8 cellular contexts compared by ENCODE assay signal in genomic region chr12:38904932-38905479, GRCh38. TPM values are rescaled to one million over a fixed set of nuclear protein-coding genes. Genes with fewer than 3 reads are reported as not detected.
DNase-seq lines count a peak whose midpoint lies in the region; ATAC-seq, FAIRE-seq and TF ChIP-seq lines count a peak whose summit lies in the region.

No MANE protein-coding gene starts in this region.

- 0% methylated on average over 5 of the region's 29 CpGs for WGBS in right lobe of liver (ENCODE audit: insufficient coverage, low coverage, low lambda C conversion rate, missing lambda C conversion rate)

- H3K36me3 ChIP-seq in right lobe of liver: no peaks in the 10 kb centered on the region

- H3K4me3 ChIP-seq in right lobe of liver: peak overlapping the region; percentile 67 to 85 (median 84)

- H3K27me3 ChIP-seq in right lobe of liver: no peaks in the 10 kb centered on the region

- DNase-seq in HuH-7 (ENCODE audit: low spot score) (peak; percentile 76), dermis blood vessel endothelial cell (peak; percentile 83), right lobe of liver (peak; percentile 93 to 96 (median 95)), cortex of kidney (lab: John Stamatoyannopoulos, UW) (no peak)
- peak; percentile 8 to 19 for DNase-seq in activated CD4-positive, alpha-beta T cell treated with anti-CD3 and anti-CD28 coated beads for 4 hours
- DNase-seq in stimulated activated CD4-positive, alpha-beta T cell treated with anti-CD3 and anti-CD28 coated beads, Interleukin-4, amount 100 ng/mL, for 24 hours: peak; percentile 52

- H3K4me1 ChIP-seq in right lobe of liver: peaks cover 0 to 18% (median 0%) of the 10 kb centered on the region in 4 donors

- peak overlapping the region; percentile 88 to 97 (median 96) for H3K27ac ChIP-seq in right lobe of liver

- TF ChIP-seq CTCF in right lobe of liver (IDR thresholded peaks at IDR 0.05): no peak

- no peaks in the 10 kb centered on the region for H3K9me3 ChIP-seq in right lobe of liver

- peak; percentile 57 for FAIRE-seq in G401.6 (lab: Jason Lieb, UNC)

- intact Hi-C loops in right lobe of liver (cut with DNase I): no loop called here

- peak; percentile 27 for TF ChIP-seq POLR2A in right lobe of liver (IDR thresholded peaks at IDR 0.05)

- ATAC-seq in GM21737 (IDR thresholded peaks at IDR 0.05; ENCODE audit: unreplicated experiment) (peak; percentile 68), right lobe of liver (peak; percentile 79 to 86 (median 83))

RNA-seq across cellular contexts. Expression of gene CPNE8, which starts 0.4 kb away (rescaled TPM):
- 27.8 and 29.4 TPM in 2 replicates for total RNA-seq in dermis blood vessel endothelial cell
- 10 to 100 TPM in 5 of 6 experiments, 1 to 10 TPM in 1; 8.6 to 21.1 (median 16.3) TPM for total RNA-seq in right lobe of liver
